Comparison of ENCODE assay signal across 8 cellular contexts in the genomic region with DNA sequence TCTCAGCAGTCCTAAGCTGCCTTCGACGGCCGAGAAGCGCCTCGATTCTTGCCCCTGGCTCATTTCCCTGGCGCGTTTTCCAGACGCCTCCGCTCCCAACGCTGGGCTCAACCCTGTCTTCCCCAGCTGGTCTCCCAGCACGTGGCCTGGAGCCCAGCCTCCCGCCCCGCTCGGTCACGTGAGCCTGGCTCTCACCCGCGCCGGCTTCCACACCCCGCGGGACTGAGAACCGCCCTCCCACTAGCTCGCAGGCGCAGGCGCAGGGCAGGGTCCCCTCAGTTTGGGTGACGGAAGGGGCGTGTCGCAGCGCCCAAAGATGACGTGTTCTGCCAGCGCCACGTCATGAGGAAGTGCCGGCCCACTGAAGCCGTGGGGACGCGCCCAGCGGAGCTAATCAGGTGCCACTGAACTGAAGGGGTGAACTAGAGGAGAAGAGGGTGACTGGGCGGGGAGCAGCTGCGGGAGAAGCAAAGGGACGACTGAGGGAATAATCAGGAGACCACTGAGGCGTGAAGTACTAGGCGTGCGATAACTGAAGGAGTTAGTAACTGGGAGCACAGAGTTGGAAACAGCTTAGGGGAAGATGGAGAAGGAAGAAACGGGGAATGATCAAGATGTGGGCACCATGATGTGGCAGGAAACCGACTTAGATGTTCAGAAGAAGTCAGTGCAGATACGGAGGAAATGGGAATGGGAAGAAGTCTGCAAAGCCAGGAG. TPM values are rescaled to one million over a fixed set of nuclear protein-coding genes. Genes with fewer than 3 reads are reported as not detected.
DNase-seq lines count a peak whose midpoint lies in the region; ATAC-seq and TF ChIP-seq lines count a peak whose summit lies in the region.

A gene with protein sequence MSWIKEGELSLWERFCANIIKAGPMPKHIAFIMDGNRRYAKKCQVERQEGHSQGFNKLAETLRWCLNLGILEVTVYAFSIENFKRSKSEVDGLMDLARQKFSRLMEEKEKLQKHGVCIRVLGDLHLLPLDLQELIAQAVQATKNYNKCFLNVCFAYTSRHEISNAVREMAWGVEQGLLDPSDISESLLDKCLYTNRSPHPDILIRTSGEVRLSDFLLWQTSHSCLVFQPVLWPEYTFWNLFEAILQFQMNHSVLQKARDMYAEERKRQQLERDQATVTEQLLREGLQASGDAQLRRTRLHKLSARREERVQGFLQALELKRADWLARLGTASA (plus strand): TSS at position 343 of the 717 bp plus-strand sequence. CDS start 625 bp downstream, outside the sequence.

- peak within 1 kb of the TSS; percentile 73 for H3K27ac ChIP-seq in CD8-positive, alpha-beta T cell (ENCODE audit: low read depth, low read length)
- H3K27ac ChIP-seq in ectodermal cell (ENCODE audit: insufficient read depth, low read depth, low read length, poor library complexity, severe bottlenecking): peak within 1 kb of the TSS; percentile 85

- no peaks in the 10 kb centered on the region for H3K36me3 ChIP-seq in CD8-positive, alpha-beta T cell (ENCODE audit: insufficient read depth, low read length)
- peaks cover 19% of the 10 kb centered on the region for H3K36me3 ChIP-seq in ectodermal cell (ENCODE audit: control insufficient read depth, insufficient read depth, low read length)

- H3K27ac Mint-ChIP-seq in CD8-positive, alpha-beta T cell: peak within 1 kb of the TSS; percentile 96

- H3K27me3 ChIP-seq in CD8-positive, alpha-beta T cell (ENCODE audit: insufficient read depth, low read length): no peaks in the 10 kb centered on the region
- no peaks in the 10 kb centered on the region for H3K27me3 ChIP-seq in ectodermal cell (ENCODE audit: control insufficient read depth, insufficient read depth, low read length, poor library complexity, severe bottlenecking)

- 1% methylated on average over 45 of the region's 45 CpGs for WGBS in ectodermal cell, 2 experiments

- CTCF ChIA-PET in CD8-positive, alpha-beta T cell (lab: Charles Lee): interaction anchor here (1.1 to 2.8 kb wide), 5 partner anchors 15 to 156 kb away, joined by 3 to 15 read pairs (median 8); no protein-coding TSS in a partner anchor

- no peak for TF ChIP-seq CTCF in CD8-positive, alpha-beta T cell (IDR thresholded peaks at IDR 0.05)

- H3K36me3 Mint-ChIP-seq in CD8-positive, alpha-beta T cell: peaks cover 15% of the 10 kb centered on the region

- peaks cover 21% of the 10 kb centered on the region for H3K4me1 Mint-ChIP-seq in CD8-positive, alpha-beta T cell (ENCODE audit: low read depth)

- POLR2A ChIA-PET in CD8-positive, alpha-beta T cell (lab: Charles Lee): interaction anchor here (0.6 to 1.7 kb wide), 18 partner anchors 8 to 489 kb away, joined by 3 to 21 read pairs (median 3); a partner anchor contains a TSS

- no peaks in the 10 kb centered on the region for H3K27me3 Mint-ChIP-seq in CD8-positive, alpha-beta T cell (ENCODE audit: low read depth)

- H3K9me3 Mint-ChIP-seq in CD8-positive, alpha-beta T cell: no peaks in the 10 kb centered on the region

- H3K4me1 ChIP-seq in CD8-positive, alpha-beta T cell (ENCODE audit: insufficient read depth, low read length): peaks cover 20% of the 10 kb centered on the region
- H3K4me1 ChIP-seq in ectodermal cell (ENCODE audit: control insufficient read depth, insufficient read depth, low read length): peaks cover 10% of the 10 kb centered on the region

- no peaks in the 10 kb centered on the region for H3K9me3 ChIP-seq in CD8-positive, alpha-beta T cell (ENCODE audit: low read length)
- H3K9me3 ChIP-seq in ectodermal cell (ENCODE audit: control insufficient read depth, low read length): no peaks in the 10 kb centered on the region

- intact Hi-C loops in CD8-positive, alpha-beta T cell (cut with DNase I, micrococcal nuclease): loop anchor here (1.0 to 5.0 kb wide), 9 partner anchors 24 to 525 kb away; a partner anchor contains a TSS

- H3K4me3 ChIP-seq in CD8-positive, alpha-beta T cell (ENCODE audit: low read depth, low read length): peak within 1 kb of the TSS; percentile 78
- peak within 1 kb of the TSS; percentile 72 for H3K4me3 ChIP-seq in ectodermal cell (ENCODE audit: insufficient read depth, low read depth, low read length)

- ATAC-seq in CD8-positive, alpha-beta T cell: peak; percentile 96
- peak; percentile 95 for ATAC-seq in GM19467 (IDR thresholded peaks at IDR 0.05; ENCODE audit: unreplicated experiment)

- H3K4me3 Mint-ChIP-seq in CD8-positive, alpha-beta T cell: peak within 1 kb of the TSS; percentile 95

- peak; percentile 96 to 99 (median 98) for DNase-seq in CD8-positive, alpha-beta T cell
- peak; percentile 97 for DNase-seq in HS-27A (ENCODE audit: low read depth)
- DNase-seq in NK-92 (lab: John Stamatoyannopoulos, UW; ENCODE audit: unreplicated experiment): peak; percentile 85
- DNase-seq in activated CD8-positive, alpha-beta memory T cell treated with anti-CD3 and anti-CD28 coated beads for 1 hour (ENCODE audit: extremely low read depth in 1 of 2, low read depth in 1 of 2): peak; percentile 94 to 99
- DNase-seq in lung microvascular endothelial cell (ENCODE audit: low read depth in 2 of 2): peak; percentile 98 to 99
- peak; percentile 95 to 98 (median 98) for DNase-seq in stimulated activated CD4-positive, alpha-beta T cell treated with anti-CD3 and anti-CD28 coated beads, TNF-alpha, amount 100 ng/mL, for 48 hours (ENCODE audit: low read depth in 3 of 3)

RNA-seq across cellular contexts. Expression of the gene that starts here (rescaled TPM):
- 10 to 100 TPM; 23.9 to 29.2 TPM for total RNA-seq in CD8-positive, alpha-beta T cell
- polyA plus RNA-seq in ectodermal cell (2013, experiment 1 of 4): 49.3 TPM
- polyA plus RNA-seq in ectodermal cell (2013, experiment 2 of 4): 57.2 TPM
- polyA plus RNA-seq in ectodermal cell (2013, experiment 3 of 4): 28.1 TPM
- polyA plus RNA-seq in ectodermal cell (2013, experiment 4 of 4): 34.9 TPM
- total RNA-seq in lung microvascular endothelial cell: 22.4 and 24.6 TPM in 2 replicates

Comparison
In these comparisons a context has a peak if more than half of its experiments do, and no peak if none do; other contexts are left out.
1. Peak in every context shown above with its lines: DNase-seq, ATAC-seq, H3K4me3 ChIP-seq and H3K27ac ChIP-seq.